8 cellular contexts compared by ENCODE assay signal in the genomic region with DNA sequence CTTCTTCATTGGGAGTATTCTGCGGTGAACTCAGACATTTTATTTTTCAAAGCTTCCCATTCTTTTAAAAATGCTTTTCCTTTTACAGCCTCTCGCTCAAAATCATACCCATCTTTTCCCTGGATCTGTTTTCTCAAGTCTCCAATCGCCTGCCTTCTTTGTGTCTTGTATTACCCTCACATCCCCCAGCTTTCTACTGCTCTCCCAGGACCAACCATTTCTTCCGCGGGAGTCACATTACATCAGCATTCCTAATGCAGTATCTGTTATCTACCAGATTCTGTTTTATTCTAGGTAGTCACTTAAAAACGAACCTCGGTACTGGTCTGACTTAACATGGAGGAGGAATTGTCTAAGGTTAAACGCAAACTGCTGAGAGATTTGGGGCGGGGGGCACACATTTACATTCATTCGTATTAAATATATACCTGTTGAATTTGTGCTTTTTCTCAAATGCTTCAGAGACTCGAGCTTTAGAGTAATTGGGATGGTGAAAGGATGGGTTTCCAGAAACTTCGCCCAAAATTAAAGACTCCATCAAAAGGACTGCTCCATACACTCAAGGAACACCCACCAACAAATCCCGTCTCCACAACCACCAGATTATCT. TPM values are rescaled to one million over a fixed set of nuclear protein-coding genes. Genes with fewer than 3 reads are reported as not detected.
A peak's percentile ranks its signal among the peaks of the same experiment; 100 is the strongest.
DNase-seq lines count a peak whose midpoint lies in the region; ATAC-seq and TF ChIP-seq lines count a peak whose summit lies in the region.

No MANE protein-coding gene starts in this region.

- no peaks in the 10 kb centered on the region for H4K20me1 ChIP-seq in hepatocyte (ENCODE audit: insufficient read depth, poor library complexity, severe bottlenecking)

- H3K27ac ChIP-seq in SK-N-MC = peak overlapping the region; percentile 89
- H3K27ac ChIP-seq in hepatocyte = no peak overlapping the region
- no peak overlapping the region for H3K27ac ChIP-seq in suprapubic skin

- WGBS in hepatocyte (ENCODE audit: low lambda C conversion rate, missing lambda C conversion rate) = 4% methylated on average over 13 of the region's 13 CpGs
- WGBS in suprapubic skin = 39% methylated on average over 13 of the region's 13 CpGs

- peak overlapping the region; percentile 88 for H3K9ac ChIP-seq in SK-N-MC (ENCODE audit: insufficient read length)

- peaks cover 11% of the 10 kb centered on the region for H3K4me1 ChIP-seq in hepatocyte (ENCODE audit: insufficient read depth)
- peaks cover 17% of the 10 kb centered on the region for H3K4me1 ChIP-seq in suprapubic skin

- H3K27me3 ChIP-seq in hepatocyte (peaks cover 45% of the 10 kb centered on the region), suprapubic skin (peaks cover 15% of the 10 kb centered on the region)

- no peak for TF ChIP-seq POLR2A in suprapubic skin (IDR thresholded peaks at IDR 0.05)

- H3K79me2 ChIP-seq in hepatocyte = no peaks in the 10 kb centered on the region

- no peak for TF ChIP-seq CTCF in hepatocyte (IDR thresholded peaks at IDR 0.05; ENCODE audit: poor library complexity)
- TF ChIP-seq CTCF in suprapubic skin (IDR thresholded peaks at IDR 0.05) = no peak

- H3K36me3 ChIP-seq in SK-N-MC (ENCODE audit: insufficient read depth, low read length) = peaks cover 37% of the 10 kb centered on the region
- H3K36me3 ChIP-seq in hepatocyte (replicated peaks; ENCODE audit: insufficient read depth, low read depth) = no peaks in the 10 kb centered on the region
- H3K36me3 ChIP-seq in suprapubic skin = no peaks in the 10 kb centered on the region

- H3K9me2 ChIP-seq in hepatocyte (replicated peaks; ENCODE audit: insufficient read depth) = no peaks in the 10 kb centered on the region

- ATAC-seq in HG02798 (IDR thresholded peaks at IDR 0.05; ENCODE audit: poor library complexity, unreplicated experiment) (no peak), HG02623 (IDR thresholded peaks at IDR 0.05; ENCODE audit: unreplicated experiment) (no peak), HG02840 (IDR thresholded peaks at IDR 0.05; ENCODE audit: low FRiP score, unreplicated experiment) (no peak)

- H3K4me3 ChIP-seq in SK-N-MC (peak overlapping the region; percentile 92), hepatocyte (no peak overlapping the region), suprapubic skin (peak overlapping the region; percentile 59)

- no peaks in the 10 kb centered on the region for H3K9me3 ChIP-seq in SK-N-MC (ENCODE audit: low read depth, low read length)
- no peaks in the 10 kb centered on the region for H3K9me3 ChIP-seq in hepatocyte (ENCODE audit: low read depth)
- no peaks in the 10 kb centered on the region for H3K9me3 ChIP-seq in suprapubic skin

- peak overlapping the region; percentile 98 for H3K4me2 ChIP-seq in hepatocyte

- TF ChIP-seq EP300 in suprapubic skin (IDR thresholded peaks at IDR 0.05) = no peak

- DNase-seq in NCI-H2227 (lab: John Stamatoyannopoulos, UW; ENCODE audit: unreplicated experiment) (peak; percentile 53), NCI-H2227 treated with DMSO at 0.1 percent for 48 hours (lab: John Stamatoyannopoulos, UW) (no peak), SK-N-MC (ENCODE audit: low read depth, low spot score) (peak; percentile 42), hepatocyte (ENCODE audit: low spot score) (no peak), suprapubic skin (ENCODE audit: low spot score in 2 of 2) (no peak)

- peak overlapping the region; percentile 84 for H2AFZ ChIP-seq in hepatocyte

RNA-seq across cellular contexts. Expression of gene UCHL1, which starts 0.5 kb away (rescaled TPM):
- total RNA-seq in hepatocyte (156 and 158 TPM in 2 replicates), suprapubic skin (10 to 100 TPM in 1 of 4 donors, 1 to 10 TPM in 3; 2.1 to 13.8 (median 4.8) TPM)
- 111 and 126 TPM in 2 replicates for polyA plus RNA-seq in hepatocyte

RNA-seq across cellular contexts. Expression of gene APBB2, which starts 41.9 kb away (rescaled TPM):
- total RNA-seq in hepatocyte (47.5 and 50.1 TPM in 2 replicates), suprapubic skin (10 to 100 TPM; 42.4 to 95.8 (median 51.3) TPM)
- 23.4 and 28.1 TPM in 2 replicates for polyA plus RNA-seq in hepatocyte

Comparison
In these comparisons a context has a peak if more than half of its experiments do, and no peak if none do; other contexts are left out.
1. DNase-seq: peak in NCI-H2227 (single experiment) and SK-N-MC (single experiment); none in NCI-H2227 treated with DMSO at 0.1 percent for 48 hours (single experiment), hepatocyte (single experiment) and suprapubic skin (0 of 2).
2. RNA of gene UCHL1, which starts 0.5 kb away (total RNA-seq): 156 to 158 TPM in hepatocyte; 2.1 to 13.8 TPM in suprapubic skin; every median in the first group is over 10 times any median in the second.